ENCODE assay signal across 1 cellular context in genomic region chr2:97965146-97965545, GRCh38.
TF ChIP-seq lines count a peak whose summit lies in the region.

No MANE protein-coding gene starts in this region.

TF ChIP-seq in WTC11, 78 proteins besides CTCF, POLR2A, EP300 and RAD21 (continued from another document):
- TF ChIP-seq ZNF425 (CRISPR knock-in tag; conservative IDR thresholded peaks at IDR 0.05) (no peak), OVOL2 (CRISPR knock-in tag; IDR thresholded peaks at IDR 0.05; ENCODE audit: borderline replicate concordance) (no peak), ZNF512 (CRISPR knock-in tag; IDR thresholded peaks at IDR 0.05; ENCODE audit: borderline replicate concordance) (no peak), NR1H2 (CRISPR knock-in tag; IDR thresholded peaks at IDR 0.05) (no peak), JUN (CRISPR knock-in tag; IDR thresholded peaks at IDR 0.05) (no peak), FOXP4 (CRISPR knock-in tag; IDR thresholded peaks at IDR 0.05) (no peak), SMAD4 (CRISPR knock-in tag; IDR thresholded peaks at IDR 0.05) (no peak), GRHL2 (CRISPR knock-in tag; IDR thresholded peaks at IDR 0.05; ENCODE audit: insufficient replicate concordance, severe bottlenecking) (no peak), AFF4 (CRISPR knock-in tag; IDR thresholded peaks at IDR 0.05; ENCODE audit: borderline replicate concordance) (no peak), KAT7 (CRISPR knock-in tag; IDR thresholded peaks at IDR 0.05; ENCODE audit: borderline replicate concordance) (no peak), E2F4 (CRISPR knock-in tag; IDR thresholded peaks at IDR 0.05; ENCODE audit: borderline replicate concordance, low read depth) (no peak), USF1 (CRISPR knock-in tag; IDR thresholded peaks at IDR 0.05) (no peak)
